Comparison of ENCODE assay signal across 14 cellular contexts in the genomic region with DNA sequence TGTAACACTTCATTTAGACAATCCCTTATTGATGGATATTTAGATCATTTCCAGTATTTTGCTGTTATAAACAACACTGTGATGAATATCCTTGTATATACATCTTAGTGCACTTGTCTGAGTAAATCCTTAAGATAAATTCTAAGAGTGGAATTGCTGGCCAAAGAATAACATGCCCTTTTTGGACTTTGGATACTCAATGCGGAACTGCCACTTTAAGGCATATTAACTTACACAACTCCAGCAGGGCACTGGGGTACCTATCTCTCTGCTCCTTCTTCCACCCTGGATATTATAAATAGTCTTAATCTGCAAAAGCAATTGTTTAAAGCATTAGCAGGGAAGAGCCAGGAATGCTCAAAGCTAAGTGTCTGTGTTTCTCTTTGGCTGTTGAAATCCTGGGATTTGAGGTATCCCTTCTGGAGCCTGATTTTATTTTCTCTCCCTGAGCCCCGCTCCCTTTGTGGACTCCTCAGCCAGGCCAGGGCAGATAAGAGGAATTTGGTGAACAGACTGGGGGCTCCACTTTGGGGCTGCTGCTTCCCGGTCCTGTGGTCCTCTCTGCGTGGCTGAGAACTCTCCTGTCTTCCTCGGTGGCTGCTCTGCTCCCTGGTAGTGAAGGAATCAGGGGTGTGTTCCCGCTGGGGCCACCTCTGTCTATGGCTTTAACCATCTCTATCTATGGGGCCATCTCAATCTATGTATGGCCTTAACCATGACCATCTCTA.
"Had no signal": no experiment of that assay in that cellular context is flagged by ENCODE, and none has a peak within 500 bp of the region (broad histone marks: within the 10 kb centered on the region; RNA-seq: fewer than 3 reads in every experiment).

No MANE protein-coding gene starts in this region.

- H3K27ac ChIP-seq: ascending aorta, breast epithelium had no signal

- H3K27me3 ChIP-seq: ascending aorta, breast epithelium had no signal

- H3K4me3 Mint-ChIP-seq: activated naive CD4-positive, alpha-beta T cell treated with anti-CD3 and anti-CD28 coated beads for 36 hours; memory B cell; natural killer cell treated with Interleukin-12 subunit alpha and Interleukin-12 subunit beta and Interleukin-15 and Interleukin-18, amount 100 ng/mL, for 72 hours; stimulated activated effector memory CD8-positive, alpha-beta T cell treated with anti-CD3 and anti-CD28 coated beads, Interleukin-12 subunit alpha, Interleukin-12 subunit beta, amount 100 ng/mL, for 72 hours; T-helper 1 cell treated with Interleukin-12 subunit alpha and Interleukin-12 subunit beta and Interleukin-4 antibody, amounts not matched to agents 30 μg/mL and 1 μg/mL, for 36 hours had no signal

- H3K36me3 ChIP-seq: ascending aorta, breast epithelium had no signal

- DNase-seq: activated CD4-positive, alpha-beta T cell treated with anti-CD3 and anti-CD28 coated beads for 48 hours; activated naive CD4-positive, alpha-beta T cell treated with anti-CD3 and anti-CD28 coated beads for 36 hours; activated T-cell treated with anti-CD3 and anti-CD28 coated beads for 4 hours; cerebellar nuclear complex; dermis blood vessel endothelial cell; erythroblast; occipital lobe; SIG-M5 had no signal

- H3K36me3 Mint-ChIP-seq: stimulated activated effector memory CD8-positive, alpha-beta T cell treated with anti-CD3 and anti-CD28 coated beads, Interleukin-12 subunit alpha, Interleukin-12 subunit beta, amount 100 ng/mL, for 72 hours had no signal

- H3K4me1 ChIP-seq: ascending aorta, breast epithelium had no signal

- H3K4me1 Mint-ChIP-seq: memory B cell had no signal

- H3K27ac Mint-ChIP-seq: activated naive CD4-positive, alpha-beta T cell treated with anti-CD3 and anti-CD28 coated beads for 36 hours; memory B cell; natural killer cell treated with Interleukin-12 subunit alpha and Interleukin-12 subunit beta and Interleukin-15 and Interleukin-18, amount 100 ng/mL, for 72 hours; stimulated activated effector memory CD8-positive, alpha-beta T cell treated with anti-CD3 and anti-CD28 coated beads, Interleukin-12 subunit alpha, Interleukin-12 subunit beta, amount 100 ng/mL, for 72 hours; T-helper 1 cell treated with Interleukin-12 subunit alpha and Interleukin-12 subunit beta and Interleukin-4 antibody, amounts not matched to agents 30 μg/mL and 1 μg/mL, for 36 hours had no signal

- H3K4me3 ChIP-seq: ascending aorta, breast epithelium had no signal
